8 cellular contexts compared by ENCODE assay signal in genomic region chr11:110373061-110373702, GRCh38. TPM values are rescaled to one million over a fixed set of nuclear protein-coding genes. Genes with fewer than 3 reads are reported as not detected.
A peak's percentile ranks its signal among the peaks of the same experiment; 100 is the strongest.
DNase-seq lines count a peak whose midpoint lies in the region; ATAC-seq, FAIRE-seq and TF ChIP-seq lines count a peak whose summit lies in the region.

No MANE protein-coding gene starts in this region.

- H3K27me3 ChIP-seq in adipocyte (replicated peaks; ENCODE audit: control insufficient read depth, insufficient read depth, low read length) (no peaks in the 10 kb centered on the region), vagina (no peaks in the 10 kb centered on the region)

- DNase-seq in AG09309 (ENCODE audit: low read depth), result peak; percentile 8
- peak; percentile 67 for DNase-seq in adipocyte (ENCODE audit: low read depth)
- DNase-seq in vagina (ENCODE audit: extremely low spot score in 2 of 2), result no peak
- DNase-seq in HuH-7 (ENCODE audit: low spot score), result no peak
- DNase-seq in H4 (ENCODE audit: low spot score), result no peak
- no peak for DNase-seq in HTR-8/SVneo (ENCODE audit: insufficient read length, low spot score)

- TF ChIP-seq POLR2A in vagina (IDR thresholded peaks at IDR 0.05), result no peak

- peak overlapping the region; percentile 77 for H3K9ac ChIP-seq in adipocyte (ENCODE audit: low read length)

- peaks cover 41% of the 10 kb centered on the region for H3K4me1 ChIP-seq in adipocyte (ENCODE audit: control insufficient read depth, insufficient read depth, low read length)
- H3K4me1 ChIP-seq in vagina, result peaks cover 6% of the 10 kb centered on the region

- no peaks in the 10 kb centered on the region for H3K9me3 ChIP-seq in adipocyte (ENCODE audit: control insufficient read depth, low read length)
- no peaks in the 10 kb centered on the region for H3K9me3 ChIP-seq in vagina

- H3K27ac ChIP-seq in vagina, result peak overlapping the region; percentile 27

- peak; percentile 88 for ATAC-seq in GM19043 (IDR thresholded peaks at IDR 0.05; ENCODE audit: low read depth, unreplicated experiment)
- ATAC-seq in HG03103 (IDR thresholded peaks at IDR 0.05; ENCODE audit: low read depth, unreplicated experiment), result peak; percentile 90

- FAIRE-seq in HTR-8/SVneo (lab: Jason Lieb, UNC), result no peak

- H3K4me3 ChIP-seq in AG09309 (ENCODE audit: control insufficient read depth, low read depth, low read length) (no peak overlapping the region), adipocyte (ENCODE audit: low read length) (peak overlapping the region; percentile 73), vagina (no peak overlapping the region)

- intact Hi-C loops in vagina (cut with DNase I), result loop anchor here (10.0 kb wide), 1 partner anchor 428 kb away; no protein-coding TSS in a partner anchor

- TF ChIP-seq CTCF in AG09309 (IDR thresholded peaks at IDR 0.05; ENCODE audit: control insufficient read depth, insufficient read depth, low read depth, low read length, missing control alignments), result no peak
- TF ChIP-seq CTCF in vagina (IDR thresholded peaks at IDR 0.05), result no peak

- H3K36me3 ChIP-seq in adipocyte (ENCODE audit: control insufficient read depth, insufficient read depth, low read length, severe bottlenecking) (no peaks in the 10 kb centered on the region), vagina (no peaks in the 10 kb centered on the region)

RNA-seq across cellular contexts. Expression of gene FDX1, which starts 56.6 kb away (rescaled TPM):
- 9.1 TPM for total RNA-seq in vagina
- 17.9 and 19.0 TPM in 2 replicates for total RNA-seq in H4 (2014; rRNA removed; shearing (Covaris generic))

Comparison
In these comparisons a context has a peak if more than half of its experiments do, and no peak if none do; other contexts are left out.
1. DNase-seq: peak in AG09309 (single experiment) and adipocyte (single experiment); none in vagina (0 of 2), HuH-7 (single experiment), H4 (single experiment) and HTR-8/SVneo (single experiment).